ENCODE assay signal across 18 cellular contexts in genomic region chr10:120598377-120598776, GRCh38.
DNase-seq lines count a peak whose midpoint lies in the region; ATAC-seq, FAIRE-seq and TF ChIP-seq lines count a peak whose summit lies in the region.
"Had no signal": no experiment of that assay in that cellular context is flagged by ENCODE, and none has a peak within 500 bp of the region (broad histone marks: within the 10 kb centered on the region; RNA-seq: fewer than 3 reads in every experiment).

No MANE protein-coding gene starts in this region.

- FAIRE-seq in D721Med (lab: Jason Lieb, UNC): no peak
- FAIRE-seq: GM12891, urothelium cell line had no signal

- peak overlapping the region; percentile 42; the same call in 1 of the 2 replicates for H3K14ac ChIP-seq in H9 (ENCODE audit: insufficient read depth, low read length)

- no peak overlapping the region for H3T11ph ChIP-seq in H9 (ENCODE audit: low read length)

- H3K79me2 ChIP-seq in H9 (ENCODE audit: insufficient read depth, low read length): no peaks in the 10 kb centered on the region
- no peaks in the 10 kb centered on the region for H3K79me2 ChIP-seq in OCI-LY3 (ENCODE audit: low read length)

- H3K9ac ChIP-seq in H9 (ENCODE audit: extremely low read depth, insufficient read length, low read length): no peak overlapping the region
- H3K9ac ChIP-seq in OCI-LY3 (ENCODE audit: low read length): peak overlapping the region; percentile 11; the same call in 1 of the 2 replicates

- ATAC-seq in HG03521 (IDR thresholded peaks at IDR 0.05; ENCODE audit: unreplicated experiment): no peak
- ATAC-seq: left colon, sciatic nerve had no signal

- H3K56ac ChIP-seq in H9 (ENCODE audit: insufficient read length, low read depth, low read length): no peak overlapping the region

- H2BK15ac ChIP-seq in H9 (ENCODE audit: low read depth, low read length): no peak overlapping the region

- no peak overlapping the region for H2AK5ac ChIP-seq in H9 (ENCODE audit: insufficient read length, low read length)

- no peak overlapping the region for H3K4ac ChIP-seq in H9 (ENCODE audit: low read depth, low read length)

- H3K27ac Mint-ChIP-seq in H9 (no peak overlapping the region), glutamatergic neuron (ENCODE audit: unreplicated experiment) (peak overlapping the region; percentile 92)
- H3K27ac Mint-ChIP-seq: CD4-positive, alpha-beta T cell had no signal

- no peaks in the 10 kb centered on the region for H3K79me1 ChIP-seq in H9 (ENCODE audit: insufficient read depth, low read depth, low read length, poor library complexity, severe bottlenecking)

- no peaks in the 10 kb centered on the region for H3K9me3 ChIP-seq in H9 (ENCODE audit: control insufficient read depth, low read depth, low read length)
- peaks cover 8% of the 10 kb centered on the region for H3K9me3 ChIP-seq in OCI-LY3 (ENCODE audit: insufficient read depth, low read length)

- H2AFZ ChIP-seq in H9 (ENCODE audit: low read length) (no peak overlapping the region), OCI-LY3 (ENCODE audit: low read depth, low read length) (no peak overlapping the region)

- no peak overlapping the region for H2BK120ac ChIP-seq in H9 (ENCODE audit: low read depth, low read length, poor library complexity, severe bottlenecking)

- no peak overlapping the region for H3K23ac ChIP-seq in H9 (ENCODE audit: insufficient read length, low read depth, low read length)

- H4K91ac ChIP-seq in H9 (ENCODE audit: insufficient read length, low read depth, low read length): no peak overlapping the region

- no peak overlapping the region for H4K8ac ChIP-seq in H9 (replicated peaks; ENCODE audit: insufficient read length, low read depth, low read length)

- H3K36me3 ChIP-seq in OCI-LY3 (replicated peaks; ENCODE audit: low read depth, low read length): peaks cover 7% of the 10 kb centered on the region

- H3K9me3 Mint-ChIP-seq in H9 (peaks cover 2 to 9% of the 10 kb centered on the region in 2 experiments; a peak in 4 of 5 replicates), glutamatergic neuron (ENCODE audit: unreplicated experiment) (peaks cover 22% of the 10 kb centered on the region)
- H3K9me3 Mint-ChIP-seq: CD4-positive, alpha-beta T cell had no signal

- H2BK5ac ChIP-seq in H9 (ENCODE audit: insufficient read length, low read length): no peak overlapping the region

- H3K27me3 ChIP-seq in H9 (ENCODE audit: insufficient read depth, low read length) (no peaks in the 10 kb centered on the region), OCI-LY3 (ENCODE audit: low read depth, low read length) (no peaks in the 10 kb centered on the region)

- H3K4me3 ChIP-seq in OCI-LY3 (ENCODE audit: low read length): no peak overlapping the region

- peaks cover 4% of the 10 kb centered on the region; the same call in 1 of the 2 replicates for H3K4me1 ChIP-seq in H9 (ENCODE audit: insufficient read depth, low read length)
- peaks cover 48% of the 10 kb centered on the region for H3K4me1 ChIP-seq in OCI-LY3 (ENCODE audit: low read length)

- H3K23me2 ChIP-seq in H9 (ENCODE audit: insufficient read length, low read depth, low read length, poor library complexity, severe bottlenecking): no peaks in the 10 kb centered on the region

- H2BK12ac ChIP-seq in H9 (ENCODE audit: insufficient read length, low read depth, low read length): no peak overlapping the region

- H3K4me2 ChIP-seq in H9 (ENCODE audit: insufficient read depth, insufficient read length, low read length) (no peak overlapping the region), OCI-LY3 (ENCODE audit: low read length) (peak overlapping the region; percentile 29)

- no peak overlapping the region for H3K4me3 Mint-ChIP-seq in H9
- peak overlapping the region; percentile 53 for H3K4me3 Mint-ChIP-seq in glutamatergic neuron (ENCODE audit: unreplicated experiment)
- H3K4me3 Mint-ChIP-seq: CD4-positive, alpha-beta T cell had no signal

- H2BK20ac ChIP-seq in H9 (ENCODE audit: low read depth, low read length, poor library complexity, severe bottlenecking): no peak overlapping the region

- H3K27ac ChIP-seq in H9 (ENCODE audit: insufficient read length, low read depth, low read length): no peak overlapping the region
- H3K27ac ChIP-seq in OCI-LY3 (ENCODE audit: low read length): no peak overlapping the region

- no peaks in the 10 kb centered on the region for H4K20me1 ChIP-seq in H9 (ENCODE audit: control insufficient read depth, insufficient read depth, insufficient read length)
- no peaks in the 10 kb centered on the region for H4K20me1 ChIP-seq in OCI-LY3 (ENCODE audit: insufficient read depth, low read length)

- peaks cover 0 to 9% (median 0%) of the 10 kb centered on the region in 3 experiments; a peak in 4 of 7 replicates for H3K36me3 Mint-ChIP-seq in H9 (ENCODE audit: insufficient read depth in 1 of 3, low read depth in 3 of 3)
- peaks cover 16% of the 10 kb centered on the region for H3K36me3 Mint-ChIP-seq in glutamatergic neuron (ENCODE audit: unreplicated experiment)

- whole genome bisulfite sequencing in H9 (ENCODE audit: extremely low coverage, insufficient read length, low lambda C conversion rate): no CpG with 5 or more reads among the region's 4 CpGs

- no peak for DNase-seq in D721Med (ENCODE audit: insufficient read length, low spot score)
- peak; percentile 45 for DNase-seq in H9
- DNase-seq in glutamatergic neuron: peak; percentile 76
- no peak for DNase-seq in activated gamma-delta T cell treated with Interleukin-2 at 50 U/mL for 16 hours
- no peak for DNase-seq in T-helper 9 cell
- no peak for DNase-seq in NCI-H2196 treated with DMSO at 0.1 percent for 48 hours (lab: John Stamatoyannopoulos, UW; ENCODE audit: unreplicated experiment)
- DNase-seq: amniotic stem cell; CD4-positive, alpha-beta T cell; EL; left colon; NCI-H187 treated with DMSO at 0.1 percent for 48 hours; NCI-H510A treated with DMSO at 0.1 percent for 48 hours; occipital lobe had no signal

- H3K27me3 Mint-ChIP-seq in H9 (ENCODE audit: low read depth) (peaks cover 13% of the 10 kb centered on the region), glutamatergic neuron (ENCODE audit: unreplicated experiment) (peaks cover 17% of the 10 kb centered on the region)
- H3K27me3 Mint-ChIP-seq: CD4-positive, alpha-beta T cell had no signal

- H4K5ac ChIP-seq in H9 (ENCODE audit: insufficient read length, low read depth, low read length): no peak overlapping the region

- no peak overlapping the region for H3K18ac ChIP-seq in H9 (ENCODE audit: insufficient read length, low read depth, low read length)

- H3K4me1 Mint-ChIP-seq in H9: peaks cover 33 to 45% of the 10 kb centered on the region in 2 experiments
- H3K4me1 Mint-ChIP-seq in glutamatergic neuron (ENCODE audit: low read depth, unreplicated experiment): peaks cover 23% of the 10 kb centered on the region

- peak; percentile 9 for TF ChIP-seq CTCF in D721Med (IDR thresholded peaks at IDR 0.05; ENCODE audit: insufficient read depth, missing control alignments)
- TF ChIP-seq CTCF in H9 (conservative IDR thresholded peaks at IDR 0.05): no peak; the same call in 2 of the 3 replicates
- TF ChIP-seq CTCF in OCI-LY3 (IDR thresholded peaks at IDR 0.05; ENCODE audit: low read depth, low read length): peak; percentile 58
- TF ChIP-seq CTCF in glutamatergic neuron (IDR thresholded peaks at IDR 0.05; ENCODE audit: partially characterized antibody, unreplicated experiment): no peak

Comparison
In these comparisons a context has a peak if more than half of its experiments do, and no peak if none do; other contexts are left out.
1. DNase-seq: peak in H9 (single experiment) and glutamatergic neuron (single experiment); none in D721Med (single experiment), activated gamma-delta T cell treated with Interleukin-2 at 50 U/mL for 16 hours (single experiment), T-helper 9 cell (single experiment) and NCI-H2196 treated with DMSO at 0.1 percent for 48 hours (single experiment).
2. CTCF ChIP-seq: peak in D721Med (single experiment) and OCI-LY3 (single experiment); none in H9 (single experiment) and glutamatergic neuron (single experiment).